ENCODE assay signal across 9 cellular contexts in genomic region chr15:57732526-57733331, GRCh38. TPM values are rescaled to one million over a fixed set of nuclear protein-coding genes. Genes with fewer than 3 reads are reported as not detected.
A peak's percentile ranks its signal among the peaks of the same experiment; 100 is the strongest.
DNase-seq lines count a peak whose midpoint lies in the region; ATAC-seq, FAIRE-seq and TF ChIP-seq lines count a peak whose summit lies in the region.
"Had no signal": no experiment of that assay in that cellular context is flagged by ENCODE, and none has a peak within 500 bp of the region (broad histone marks: within the 10 kb centered on the region; RNA-seq: fewer than 3 reads in every experiment).

No MANE protein-coding gene starts in this region.

- TF ChIP-seq CTCF in bronchial epithelial cell (IDR thresholded peaks at IDR 0.05; ENCODE audit: insufficient read depth, low read length, severe bottlenecking), result peak; percentile 78
- peak; percentile 87 to 94 for TF ChIP-seq CTCF in left lung (IDR thresholded peaks at IDR 0.05)

- H3K36me3 ChIP-seq in bronchial epithelial cell (ENCODE audit: control insufficient read depth, insufficient read depth, low read length) (no peaks in the 10 kb centered on the region), left lung (no peaks in the 10 kb centered on the region)
- H3K36me3 ChIP-seq: BLaER1 had no signal

- no peak for FAIRE-seq in bronchial epithelial cell (lab: Jason Lieb, UNC)

- no peaks in the 10 kb centered on the region for H3K4me1 ChIP-seq in left lung
- H3K4me1 ChIP-seq: BLaER1 had no signal

- H3K27me3 ChIP-seq in bronchial epithelial cell (ENCODE audit: control insufficient read depth, insufficient read depth, low read length) (no peaks in the 10 kb centered on the region), left lung (no peaks in the 10 kb centered on the region)
- H3K27me3 ChIP-seq: BLaER1 had no signal

- intact Hi-C loops in left lung (cut with DNase I), result no loop called here

- H3K9me3 ChIP-seq in left lung, result no peaks in the 10 kb centered on the region

- DNase-seq in DMS 273 (lab: John Stamatoyannopoulos, UW; ENCODE audit: unreplicated experiment), result peak; percentile 76
- DNase-seq in DMS 273 treated with DMSO at 0.1 percent for 48 hours (lab: John Stamatoyannopoulos, UW), result no peak
- peak; percentile 8 for DNase-seq in KG1 (lab: John Stamatoyannopoulos, UW)
- DNase-seq in T-helper 2 cell, result peak in 3 of 5 experiments; percentile 14 to 35 (median 23)
- peak; percentile 52 for DNase-seq in bronchial epithelial cell (ENCODE audit: low read depth)
- DNase-seq in left lung, result no peak
- peak; percentile 15 for DNase-seq in stimulated activated CD8-positive, alpha-beta memory T cell treated with anti-CD3 and anti-CD28 coated beads, Interleukin-15, amount 100 ng/mL, for 24 hours (ENCODE audit: low read depth)

- no peak overlapping the region for H3K4me3 ChIP-seq in bronchial epithelial cell (ENCODE audit: low read depth, low read length)
- H3K4me3 ChIP-seq in left lung, result no peak overlapping the region
- H3K4me3 ChIP-seq: BLaER1 had no signal

- peak; percentile 89 for ATAC-seq in left lung
- no peak for ATAC-seq in HG03469 (IDR thresholded peaks at IDR 0.05; ENCODE audit: unreplicated experiment)

- no peak overlapping the region for H3K27ac ChIP-seq in left lung
- H3K27ac ChIP-seq: BLaER1 had no signal

RNA-seq across cellular contexts. Expression of gene POLR2M, which starts 26.2 kb away (rescaled TPM):
- total RNA-seq in bronchial epithelial cell, result 59.5 and 113 TPM in 2 replicates
- 10 to 100 TPM; 56.2 to 57.3 TPM for total RNA-seq in left lung

Comparison
In these comparisons a context has a peak if more than half of its experiments do, and no peak if none do; other contexts are left out.
1. DNase-seq: peak in DMS 273 (single experiment), KG1 (single experiment), T-helper 2 cell (3 of 5), bronchial epithelial cell (single experiment) and stimulated activated CD8-positive, alpha-beta memory T cell treated with anti-CD3 and anti-CD28 coated beads, Interleukin-15, amount 100 ng/mL, for 24 hours (single experiment); none in DMS 273 treated with DMSO at 0.1 percent for 48 hours (single experiment) and left lung (0 of 2).